In genomic region chr10:79268100-79268670, GRCh38 we compare ENCODE assay signal across 8 cellular contexts.
DNase-seq lines count a peak whose midpoint lies in the region; FAIRE-seq and TF ChIP-seq lines count a peak whose summit lies in the region.
"Had no signal": no experiment of that assay in that cellular context is flagged by ENCODE, and none has a peak within 500 bp of the region (broad histone marks: within the 10 kb centered on the region; RNA-seq: fewer than 3 reads in every experiment).

No MANE protein-coding gene starts in this region.

- peaks cover 75 to 100% (median 93%) of the 10 kb centered on the region in 4 donors for H3K4me1 ChIP-seq in stomach

- intact Hi-C loops in stomach (cut with DNase I; ENCODE audit: low total_unique reads) = no loop called here

- no peak for TF ChIP-seq CTCF in glutamatergic neuron (IDR thresholded peaks at IDR 0.05; ENCODE audit: partially characterized antibody, unreplicated experiment)
- no peak for TF ChIP-seq CTCF in stomach (IDR thresholded peaks at IDR 0.05)

- WGBS in stomach, 5 donors = 69 to 87% (median 81%) methylated on average over 14 to 16 of the region's 16 CpGs

- no peaks in the 10 kb centered on the region for H3K9me3 ChIP-seq in stomach

- peaks cover 55% of the 10 kb centered on the region for H3K9me3 Mint-ChIP-seq in glutamatergic neuron (ENCODE audit: unreplicated experiment)

- H3K4me3 ChIP-seq in stomach = no peak overlapping the region

- DNase-seq in H54 (ENCODE audit: insufficient read length, low spot score) = peak; percentile 74
- peak; percentile 18 for DNase-seq in amniotic stem cell (lab: John Stamatoyannopoulos, UW)
- no peak for DNase-seq in glutamatergic neuron
- DNase-seq in stomach = no peak
- DNase-seq in T1000 (lab: John Stamatoyannopoulos, UW) = no peak
- no peak for DNase-seq in NK-92 (lab: John Stamatoyannopoulos, UW; ENCODE audit: unreplicated experiment)
- no peak for DNase-seq in NCI-H82 (lab: John Stamatoyannopoulos, UW)
- DNase-seq: NCI-H526 treated with DMSO at 0.1 percent for 48 hours had no signal

- H3K27me3 ChIP-seq in stomach = no peaks in the 10 kb centered on the region

- TF ChIP-seq POLR2A in H54 (IDR thresholded peaks at IDR 0.05; ENCODE audit: low read depth, low read length) (no peak), stomach (IDR thresholded peaks at IDR 0.05) (no peak)

- TF ChIP-seq EP300 in stomach (IDR thresholded peaks at IDR 0.05) = no peak

- peaks cover 4 to 58% (median 14%) of the 10 kb centered on the region in 4 donors for H3K36me3 ChIP-seq in stomach

- peak overlapping the region; percentile 2 to 89 (median 78) for H3K27ac ChIP-seq in stomach

- H3K27ac Mint-ChIP-seq in glutamatergic neuron (ENCODE audit: unreplicated experiment) = peak overlapping the region; percentile 99

- H3K36me3 Mint-ChIP-seq in glutamatergic neuron (ENCODE audit: unreplicated experiment) = peaks cover 4% of the 10 kb centered on the region

- H3K27me3 Mint-ChIP-seq in glutamatergic neuron (ENCODE audit: unreplicated experiment) = peaks cover 43% of the 10 kb centered on the region

- H3K4me3 Mint-ChIP-seq in glutamatergic neuron (ENCODE audit: unreplicated experiment) = peak overlapping the region; percentile 75

- FAIRE-seq in H54 (lab: Jason Lieb, UNC) = no peak

- peaks cover 78% of the 10 kb centered on the region for H3K4me1 Mint-ChIP-seq in glutamatergic neuron (ENCODE audit: low read depth, unreplicated experiment)

Comparison
In these comparisons a context has a peak if more than half of its experiments do, and no peak if none do; other contexts are left out.
1. DNase-seq: peak in H54 (single experiment) and amniotic stem cell (single experiment); none in glutamatergic neuron (single experiment), stomach (single experiment), T1000 (single experiment), NK-92 (single experiment) and NCI-H82 (single experiment).